In the genomic region with DNA sequence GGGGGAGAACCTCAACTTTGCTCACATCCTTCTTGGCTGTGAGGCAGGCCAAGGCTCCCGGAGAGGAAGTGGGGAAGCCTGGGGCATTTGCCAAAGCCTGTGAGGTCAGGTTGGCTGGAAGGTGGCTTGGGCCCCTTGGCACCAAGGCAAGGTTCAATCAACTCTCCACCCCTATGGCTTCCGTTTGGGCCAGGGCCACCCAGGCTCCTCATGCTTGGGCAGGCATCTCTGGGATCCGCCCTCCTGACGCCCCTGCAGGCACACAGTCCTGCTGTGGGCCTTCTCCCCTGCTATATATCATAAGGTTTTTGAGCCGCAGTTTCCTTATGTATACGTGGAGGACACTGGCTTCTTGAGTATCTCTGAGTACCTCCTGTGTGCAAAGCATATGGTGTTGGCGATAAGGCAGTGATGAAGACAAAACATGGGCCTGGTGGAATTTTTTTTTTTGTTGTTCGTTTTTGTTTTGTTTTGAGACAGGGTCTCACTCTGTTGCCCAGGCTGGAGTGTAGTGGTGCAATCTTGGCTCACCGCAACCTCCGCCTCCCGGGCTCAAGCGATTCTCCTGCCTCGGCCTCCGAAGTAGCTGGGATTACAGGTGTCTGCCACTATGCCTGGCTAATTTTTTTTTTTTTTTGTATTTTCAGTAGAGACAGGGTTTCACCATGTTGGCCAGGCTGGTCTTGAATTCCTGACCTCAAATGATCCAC, we compare ENCODE assay signal across 14 cellular contexts. TPM values are rescaled to one million over a fixed set of nuclear protein-coding genes. Genes with fewer than 3 reads are reported as not detected.
"Had no signal": no experiment of that assay in that cellular context is flagged by ENCODE, and none has a peak within 500 bp of the region (broad histone marks: within the 10 kb centered on the region; RNA-seq: fewer than 3 reads in every experiment).

No MANE protein-coding gene starts in this region.

RNA-seq across cellular contexts. Expression of a gene that starts 59.7 kb away (rescaled TPM):
- total RNA-seq: activated CD8-positive, alpha-beta memory T cell treated with anti-CD3 and anti-CD28 coated beads for 36 hours; activated naive CD8-positive, alpha-beta T cell treated with anti-CD3 and anti-CD28 coated beads for 36 hours; activated T-helper 1 cell treated with anti-CD3 and anti-CD28 coated beads, Interleukin-12 subunit alpha, Interleukin-12 subunit beta, Interleukin-2, Interleukin-4 antibody, amounts not matched to agents 30 ng/mL and 10 ng/mL and 1 ng/mL, durations not matched to agents 14 hours and 24 hours and 36 hours; body of pancreas; left lobe of liver; mucosa of gallbladder; natural killer cell treated with Interleukin-12 subunit alpha and Interleukin-12 subunit beta and Interleukin-15 and Interleukin-18, amount 100 ng/mL, for 72 hours; osteocyte; psoas muscle; subcutaneous adipose tissue; T-helper 1 cell treated with Interleukin-12 subunit alpha and Interleukin-12 subunit beta and Interleukin-4 antibody, amounts not matched to agents 30 ng/mL and 1 ng/mL, for 36 hours; vagina had no signal
- polyA plus RNA-seq: keratinocyte, psoas muscle, small intestine had no signal
